ENCODE assay signal across 11 cellular contexts in the genomic region with DNA sequence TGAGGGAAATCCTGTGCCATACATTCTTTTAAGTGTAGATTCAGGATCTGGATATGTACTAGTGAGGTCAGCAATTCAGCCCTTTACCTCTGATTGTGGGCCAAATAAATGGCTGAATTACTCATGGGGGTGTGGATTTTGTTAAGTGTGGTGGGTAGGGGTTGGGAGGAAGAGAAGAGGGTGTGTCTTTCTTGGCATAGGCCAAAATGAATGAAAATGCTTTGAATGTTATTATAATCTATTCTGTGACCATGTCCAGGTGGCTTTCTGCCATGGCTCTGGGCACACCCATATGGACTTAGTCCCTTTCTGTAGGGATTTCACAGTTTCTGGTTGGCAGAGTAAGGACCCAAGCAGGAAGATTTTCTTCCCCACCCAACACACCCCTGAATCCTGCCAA.
DNase-seq lines count a peak whose midpoint lies in the region; ATAC-seq, FAIRE-seq and TF ChIP-seq lines count a peak whose summit lies in the region.
"Had no signal": no experiment of that assay in that cellular context is flagged by ENCODE, and none has a peak within 500 bp of the region (broad histone marks: within the 10 kb centered on the region; RNA-seq: fewer than 3 reads in every experiment).

No MANE protein-coding gene starts in this region.

- H3K27ac ChIP-seq in SK-N-SH (ENCODE audit: low read depth in 2 of 2, low read length in 1 of 2) (peak overlapping the region in 1 of 2 experiments; percentile 80; a peak in 2 of 4 replicates), pancreas (no peak overlapping the region)

- H3K9ac ChIP-seq in SK-N-SH = 0 out of 2 replicates have a peak overlapping the region, but pooled peaks have one; percentile 14

- no peak for FAIRE-seq in pancreas (lab: Jason Lieb, UNC)

- H3F3A ChIP-seq in SK-N-SH (replicated peaks; ENCODE audit: insufficient read depth) = peaks cover 37% of the 10 kb centered on the region

- DNase-seq in AG20443 (ENCODE audit: low spot score) (peak; percentile 81), SK-N-SH (no peak), fibroblast of peridontal ligament (ENCODE audit: extremely low read depth) (peak; percentile 74), pancreas (no peak), NCI-H2107 (lab: John Stamatoyannopoulos, UW) (no peak), NCI-H128 (lab: John Stamatoyannopoulos, UW; ENCODE audit: unreplicated experiment) (no peak), NCI-H69 (lab: John Stamatoyannopoulos, UW) (no peak)
- DNase-seq: activated CD8-positive, alpha-beta T cell treated with anti-CD3 and anti-CD28 coated beads, Interleukin-2, amount 10 ng/mL, durations not matched to agents 7 days and 5 days; NCI-H510A treated with DMSO at 0.1 percent for 48 hours; SW 1271 had no signal

- no peaks in the 10 kb centered on the region for H3K79me2 ChIP-seq in SK-N-SH (ENCODE audit: insufficient read depth)

- peaks cover 0 to 9% of the 10 kb centered on the region in 2 experiments; a peak in 2 of 4 replicates for H3K4me1 ChIP-seq in SK-N-SH (ENCODE audit: control insufficient read depth in 1 of 2, insufficient read depth in 2 of 2, low read depth in 1 of 2, low read length in 1 of 2)
- no peaks in the 10 kb centered on the region for H3K4me1 ChIP-seq in pancreas

- H3K27me3 ChIP-seq in SK-N-SH (ENCODE audit: insufficient read depth) (no peaks in the 10 kb centered on the region), pancreas (no peaks in the 10 kb centered on the region)

- H3K36me3 ChIP-seq in SK-N-SH (replicated peaks in 1 of 2; ENCODE audit: control insufficient read depth in 1 of 2, insufficient read depth in 2 of 2, low read length in 1 of 2) (no peaks in the 10 kb centered on the region), pancreas (no peaks in the 10 kb centered on the region)

- H3K4me2 ChIP-seq in SK-N-SH = 0 out of 2 replicates have a peak overlapping the region, but pooled peaks have one; percentile 42

- H3K4me3 ChIP-seq in SK-N-SH (ENCODE audit: low read depth in 2 of 2, low read length in 1 of 2) = no peak overlapping the region
- no peak overlapping the region for H3K4me3 ChIP-seq in pancreas

- H3K9me3 ChIP-seq in SK-N-SH (no peaks in the 10 kb centered on the region), pancreas (no peaks in the 10 kb centered on the region)

- POLR2A ChIA-PET in SK-N-SH (lab: Yijun Ruan, JAX) = no interaction called here

- CTCF ChIA-PET in SK-N-SH (lab: Yijun Ruan, JAX) = no interaction called here

- peak in 3 of 4 donors; percentile 45 to 70 (median 61) for ATAC-seq in pancreas
- ATAC-seq in HG03354 (IDR thresholded peaks at IDR 0.05; ENCODE audit: poor library complexity, severe bottlenecking, unreplicated experiment) = no peak
- ATAC-seq: activated CD8-positive, alpha-beta T cell treated with anti-CD3 and anti-CD28 coated beads, Interleukin-2, amount 10 ng/mL, durations not matched to agents 7 days and 5 days had no signal

- intact Hi-C loops in pancreas (cut with DNase I) = no loop called here

- TF ChIP-seq CTCF in SK-N-SH (IDR thresholded peaks at IDR 0.05) (no peak), pancreas (IDR thresholded peaks at IDR 0.05) (no peak)

- no peak overlapping the region for H2AFZ ChIP-seq in SK-N-SH (ENCODE audit: low read depth)

- no peaks in the 10 kb centered on the region for H3K9me2 ChIP-seq in SK-N-SH

- no peak for TF ChIP-seq RAD21 in SK-N-SH (IDR thresholded peaks at IDR 0.05; ENCODE audit: low read length)

- no peak for TF ChIP-seq EP300 in SK-N-SH (IDR thresholded peaks at IDR 0.05; ENCODE audit: borderline replicate concordance in 1 of 2, low read depth in 1 of 2, low read length in 1 of 2)

- H4K20me1 ChIP-seq in SK-N-SH (ENCODE audit: insufficient read depth) = no peaks in the 10 kb centered on the region

TF ChIP-seq in SK-N-SH, 30 proteins besides CTCF, POLR2A, EP300 and RAD21 (continues in another document):
- TF ChIP-seq, protein P1, sequence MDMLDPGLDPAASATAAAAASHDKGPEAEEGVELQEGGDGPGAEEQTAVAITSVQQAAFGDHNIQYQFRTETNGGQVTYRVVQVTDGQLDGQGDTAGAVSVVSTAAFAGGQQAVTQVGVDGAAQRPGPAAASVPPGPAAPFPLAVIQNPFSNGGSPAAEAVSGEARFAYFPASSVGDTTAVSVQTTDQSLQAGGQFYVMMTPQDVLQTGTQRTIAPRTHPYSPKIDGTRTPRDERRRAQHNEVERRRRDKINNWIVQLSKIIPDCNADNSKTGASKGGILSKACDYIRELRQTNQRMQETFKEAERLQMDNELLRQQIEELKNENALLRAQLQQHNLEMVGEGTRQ (IDR thresholded peaks at IDR 0.05; ENCODE audit: borderline replicate concordance, low read depth, low read length) = no peak
- no peak for TF ChIP-seq RFX5 (IDR thresholded peaks at IDR 0.05; ENCODE audit: low read length)
- TF ChIP-seq EZH2phosphoT487 (IDR thresholded peaks at IDR 0.05; ENCODE audit: borderline replicate concordance, low read depth) = no peak
- TF ChIP-seq, protein P2, sequence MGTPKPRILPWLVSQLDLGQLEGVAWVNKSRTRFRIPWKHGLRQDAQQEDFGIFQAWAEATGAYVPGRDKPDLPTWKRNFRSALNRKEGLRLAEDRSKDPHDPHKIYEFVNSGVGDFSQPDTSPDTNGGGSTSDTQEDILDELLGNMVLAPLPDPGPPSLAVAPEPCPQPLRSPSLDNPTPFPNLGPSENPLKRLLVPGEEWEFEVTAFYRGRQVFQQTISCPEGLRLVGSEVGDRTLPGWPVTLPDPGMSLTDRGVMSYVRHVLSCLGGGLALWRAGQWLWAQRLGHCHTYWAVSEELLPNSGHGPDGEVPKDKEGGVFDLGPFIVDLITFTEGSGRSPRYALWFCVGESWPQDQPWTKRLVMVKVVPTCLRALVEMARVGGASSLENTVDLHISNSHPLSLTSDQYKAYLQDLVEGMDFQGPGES (IDR thresholded peaks at IDR 0.05; ENCODE audit: low read depth, low read length) = no peak
- TF ChIP-seq, protein P3, sequence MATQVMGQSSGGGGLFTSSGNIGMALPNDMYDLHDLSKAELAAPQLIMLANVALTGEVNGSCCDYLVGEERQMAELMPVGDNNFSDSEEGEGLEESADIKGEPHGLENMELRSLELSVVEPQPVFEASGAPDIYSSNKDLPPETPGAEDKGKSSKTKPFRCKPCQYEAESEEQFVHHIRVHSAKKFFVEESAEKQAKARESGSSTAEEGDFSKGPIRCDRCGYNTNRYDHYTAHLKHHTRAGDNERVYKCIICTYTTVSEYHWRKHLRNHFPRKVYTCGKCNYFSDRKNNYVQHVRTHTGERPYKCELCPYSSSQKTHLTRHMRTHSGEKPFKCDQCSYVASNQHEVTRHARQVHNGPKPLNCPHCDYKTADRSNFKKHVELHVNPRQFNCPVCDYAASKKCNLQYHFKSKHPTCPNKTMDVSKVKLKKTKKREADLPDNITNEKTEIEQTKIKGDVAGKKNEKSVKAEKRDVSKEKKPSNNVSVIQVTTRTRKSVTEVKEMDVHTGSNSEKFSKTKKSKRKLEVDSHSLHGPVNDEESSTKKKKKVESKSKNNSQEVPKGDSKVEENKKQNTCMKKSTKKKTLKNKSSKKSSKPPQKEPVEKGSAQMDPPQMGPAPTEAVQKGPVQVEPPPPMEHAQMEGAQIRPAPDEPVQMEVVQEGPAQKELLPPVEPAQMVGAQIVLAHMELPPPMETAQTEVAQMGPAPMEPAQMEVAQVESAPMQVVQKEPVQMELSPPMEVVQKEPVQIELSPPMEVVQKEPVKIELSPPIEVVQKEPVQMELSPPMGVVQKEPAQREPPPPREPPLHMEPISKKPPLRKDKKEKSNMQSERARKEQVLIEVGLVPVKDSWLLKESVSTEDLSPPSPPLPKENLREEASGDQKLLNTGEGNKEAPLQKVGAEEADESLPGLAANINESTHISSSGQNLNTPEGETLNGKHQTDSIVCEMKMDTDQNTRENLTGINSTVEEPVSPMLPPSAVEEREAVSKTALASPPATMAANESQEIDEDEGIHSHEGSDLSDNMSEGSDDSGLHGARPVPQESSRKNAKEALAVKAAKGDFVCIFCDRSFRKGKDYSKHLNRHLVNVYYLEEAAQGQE (IDR thresholded peaks at IDR 0.05; ENCODE audit: low read depth, low read length) = no peak
- TF ChIP-seq, protein P4, sequence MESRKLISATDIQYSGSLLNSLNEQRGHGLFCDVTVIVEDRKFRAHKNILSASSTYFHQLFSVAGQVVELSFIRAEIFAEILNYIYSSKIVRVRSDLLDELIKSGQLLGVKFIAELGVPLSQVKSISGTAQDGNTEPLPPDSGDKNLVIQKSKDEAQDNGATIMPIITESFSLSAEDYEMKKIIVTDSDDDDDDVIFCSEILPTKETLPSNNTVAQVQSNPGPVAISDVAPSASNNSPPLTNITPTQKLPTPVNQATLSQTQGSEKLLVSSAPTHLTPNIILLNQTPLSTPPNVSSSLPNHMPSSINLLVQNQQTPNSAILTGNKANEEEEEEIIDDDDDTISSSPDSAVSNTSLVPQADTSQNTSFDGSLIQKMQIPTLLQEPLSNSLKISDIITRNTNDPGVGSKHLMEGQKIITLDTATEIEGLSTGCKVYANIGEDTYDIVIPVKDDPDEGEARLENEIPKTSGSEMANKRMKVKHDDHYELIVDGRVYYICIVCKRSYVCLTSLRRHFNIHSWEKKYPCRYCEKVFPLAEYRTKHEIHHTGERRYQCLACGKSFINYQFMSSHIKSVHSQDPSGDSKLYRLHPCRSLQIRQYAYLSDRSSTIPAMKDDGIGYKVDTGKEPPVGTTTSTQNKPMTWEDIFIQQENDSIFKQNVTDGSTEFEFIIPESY (IDR thresholded peaks at IDR 0.05; ENCODE audit: borderline replicate concordance, low read depth) = no peak
- TF ChIP-seq TEAD4 (IDR thresholded peaks at IDR 0.05; ENCODE audit: borderline replicate concordance, insufficient read depth) = no peak
- TF ChIP-seq POLR2AphosphoS5 (IDR thresholded peaks at IDR 0.05; ENCODE audit: low read depth, low read length) = no peak
- TF ChIP-seq SMC3 (IDR thresholded peaks at IDR 0.05; ENCODE audit: low read depth, low read length) = no peak
- TF ChIP-seq, protein P5, sequence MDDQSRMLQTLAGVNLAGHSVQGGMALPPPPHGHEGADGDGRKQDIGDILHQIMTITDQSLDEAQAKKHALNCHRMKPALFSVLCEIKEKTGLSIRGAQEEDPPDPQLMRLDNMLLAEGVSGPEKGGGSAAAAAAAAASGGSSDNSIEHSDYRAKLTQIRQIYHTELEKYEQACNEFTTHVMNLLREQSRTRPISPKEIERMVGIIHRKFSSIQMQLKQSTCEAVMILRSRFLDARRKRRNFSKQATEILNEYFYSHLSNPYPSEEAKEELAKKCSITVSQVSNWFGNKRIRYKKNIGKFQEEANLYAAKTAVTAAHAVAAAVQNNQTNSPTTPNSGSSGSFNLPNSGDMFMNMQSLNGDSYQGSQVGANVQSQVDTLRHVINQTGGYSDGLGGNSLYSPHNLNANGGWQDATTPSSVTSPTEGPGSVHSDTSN (IDR thresholded peaks at IDR 0.05) = no peak
- no peak for TF ChIP-seq SIN3A (IDR thresholded peaks at IDR 0.05; ENCODE audit: borderline replicate concordance, low read depth, low read length)
- TF ChIP-seq FOXM1 (IDR thresholded peaks at IDR 0.05; ENCODE audit: low read depth) = no peak
- TF ChIP-seq MEF2A (IDR thresholded peaks at IDR 0.05; ENCODE audit: borderline replicate concordance, low read depth) = no peak
- no peak for TF ChIP-seq MXI1 (IDR thresholded peaks at IDR 0.05; ENCODE audit: low read depth, low read length)
- TF ChIP-seq GATA2 (CRISPR knock-in tag; IDR thresholded peaks at IDR 0.05) = no peak

Comparison
In these comparisons a context has a peak if more than half of its experiments do, and no peak if none do; other contexts are left out.
1. DNase-seq: peak in AG20443 (single experiment) and fibroblast of peridontal ligament (single experiment); none in SK-N-SH (single experiment), pancreas (0 of 6), NCI-H2107 (single experiment), NCI-H128 (single experiment) and NCI-H69 (single experiment).